Comparison of ENCODE assay signal across 15 cellular contexts in the genomic region with DNA sequence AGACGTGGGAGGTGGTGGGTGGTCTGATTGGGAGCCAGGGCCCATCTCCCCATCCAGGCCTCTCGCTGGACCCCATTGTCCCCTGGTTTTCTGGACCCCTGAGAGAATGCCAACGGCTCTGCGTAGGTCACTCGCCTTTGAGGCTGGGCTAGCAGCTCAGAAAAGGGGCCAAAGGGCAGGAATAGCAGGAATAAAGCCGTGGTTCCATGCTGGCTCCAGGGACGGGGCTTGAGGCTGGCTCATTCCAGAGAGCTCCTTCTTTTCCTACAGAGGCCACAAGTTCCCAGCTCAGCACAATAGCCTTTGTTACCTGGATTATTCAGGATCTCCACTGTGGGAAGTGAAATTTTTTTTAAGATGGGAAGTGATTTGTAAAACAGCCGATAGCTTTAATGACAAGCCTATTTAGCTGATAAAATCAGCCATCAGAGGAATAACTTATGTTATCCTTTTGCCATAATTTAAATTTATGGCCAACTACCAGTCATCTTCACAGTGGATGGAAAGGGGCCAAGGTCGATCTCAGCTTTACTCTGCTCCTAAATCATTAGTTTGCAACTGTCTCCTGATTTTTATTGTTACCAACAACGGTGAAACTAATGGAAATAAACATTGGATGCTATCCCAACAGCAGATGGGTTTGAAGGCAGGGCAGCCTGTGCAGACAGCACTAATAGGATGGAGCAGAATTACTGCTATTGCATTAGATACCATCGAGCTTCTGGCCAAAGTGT.
"Had no signal": no experiment of that assay in that cellular context is flagged by ENCODE, and none has a peak within 500 bp of the region (broad histone marks: within the 10 kb centered on the region; RNA-seq: fewer than 3 reads in every experiment).

No MANE protein-coding gene starts in this region.

- DNase-seq: activated B cell treated with CpG ODN at 0.5 μM for 24 hours; activated CD4-positive, alpha-beta T cell treated with anti-CD3 and anti-CD28 coated beads for 48 hours; activated CD8-positive, alpha-beta memory T cell treated with anti-CD3 and anti-CD28 coated beads, Interleukin-2, amount 50 U/mL, for 4 hours; activated CD8-positive, alpha-beta T cell treated with anti-CD3 and anti-CD28 coated beads, Interleukin-2, amount 10 ng/mL, durations not matched to agents 7 days and 5 days; activated gamma-delta T cell treated with Interleukin-2 at 50 U/mL for 16 hours; activated naive CD8-positive, alpha-beta T cell treated with anti-CD3 and anti-CD28 coated beads for 36 hours; activated T-cell treated with anti-CD3 and anti-CD28 coated beads, Interleukin-2, amount 50 U/mL, for 48 hours; central memory CD4-positive, alpha-beta T cell; cortex of kidney; effector memory CD4-positive, alpha-beta T cell; left colon; posterior cingulate gyrus; retina; stimulated activated CD4-positive, alpha-beta T cell treated with anti-CD3 and anti-CD28 coated beads, Interleukin-2, amount 100 ng/mL, for 48 hours; T-helper 17 cell had no signal
